In genomic region chrY:2935606-2936521, GRCh38 we compare ENCODE assay signal across 8 cellular contexts. TPM values are rescaled to one million over a fixed set of nuclear protein-coding genes. Genes with fewer than 3 reads are reported as not detected.
A peak's percentile ranks its signal among the peaks of the same experiment; 100 is the strongest.
DNase-seq lines count a peak whose midpoint lies in the region; ATAC-seq and TF ChIP-seq lines count a peak whose summit lies in the region.

No MANE protein-coding gene starts in this region.

- H2AFZ ChIP-seq in MM.1S (ENCODE audit: low read length): no peak overlapping the region

- peaks cover 30% of the 10 kb centered on the region for H3K4me1 Mint-ChIP-seq in activated CD8-positive, alpha-beta T cell treated with anti-CD3 and anti-CD28 coated beads for 36 hours (ENCODE audit: low read depth)

- H3F3A ChIP-seq in MM.1S (ENCODE audit: insufficient read depth, low read length): no peaks in the 10 kb centered on the region

- H3K36me3 ChIP-seq in cardiac muscle cell (no peaks in the 10 kb centered on the region), MM.1S (replicated peaks; ENCODE audit: insufficient read depth, low read length) (no peaks in the 10 kb centered on the region)

- H3K4me3 Mint-ChIP-seq in activated CD8-positive, alpha-beta T cell treated with anti-CD3 and anti-CD28 coated beads for 36 hours: peak overlapping the region; percentile 78

- peak; percentile 78 for ATAC-seq in GM19397 (IDR thresholded peaks at IDR 0.05; ENCODE audit: unreplicated experiment)
- peak; percentile 87 for ATAC-seq in activated CD8-positive, alpha-beta T cell treated with anti-CD3 and anti-CD28 coated beads for 36 hours
- ATAC-seq in left colon: no peak

- H3K9me3 ChIP-seq in cardiac muscle cell (ENCODE audit: low read depth): no peaks in the 10 kb centered on the region
- no peaks in the 10 kb centered on the region for H3K9me3 ChIP-seq in MM.1S (replicated peaks; ENCODE audit: insufficient read depth, low read length)

- no peaks in the 10 kb centered on the region for H3K9me3 Mint-ChIP-seq in activated CD8-positive, alpha-beta T cell treated with anti-CD3 and anti-CD28 coated beads for 36 hours

- H3K27ac Mint-ChIP-seq in activated CD8-positive, alpha-beta T cell treated with anti-CD3 and anti-CD28 coated beads for 36 hours: peak overlapping the region; percentile 97

- H3K27ac ChIP-seq in cardiac muscle cell (no peak overlapping the region), MM.1S (ENCODE audit: low read length) (no peak overlapping the region)

- H3K4me2 ChIP-seq in MM.1S (ENCODE audit: low read depth, low read length): no peak overlapping the region

- no peak overlapping the region for H3K9ac ChIP-seq in MM.1S (ENCODE audit: low read length)

- peak; percentile 55 for TF ChIP-seq CTCF in activated CD8-positive, alpha-beta T cell treated with anti-CD3 and anti-CD28 coated beads for 36 hours (IDR thresholded peaks at IDR 0.05)
- TF ChIP-seq CTCF in cardiac muscle cell (IDR thresholded peaks at IDR 0.05; ENCODE audit: low read depth, low read length): peak; percentile 67
- no peak for TF ChIP-seq CTCF in MM.1S (IDR thresholded peaks at IDR 0.05; ENCODE audit: low read length)

- no peaks in the 10 kb centered on the region for H3K9me2 ChIP-seq in MM.1S (replicated peaks; ENCODE audit: insufficient read depth, low read length)

- H3K27me3 Mint-ChIP-seq in activated CD8-positive, alpha-beta T cell treated with anti-CD3 and anti-CD28 coated beads for 36 hours: no peaks in the 10 kb centered on the region

- CTCF ChIA-PET in activated CD8-positive, alpha-beta T cell treated with anti-CD3 and anti-CD28 coated beads for 36 hours (lab: Charles Lee): interaction anchor here (1.1 to 1.9 kb wide), 4 partner anchors 11 to 70 kb away, joined by 3 to 11 read pairs (median 6); no protein-coding TSS in a partner anchor

- no peaks in the 10 kb centered on the region for H4K20me1 ChIP-seq in MM.1S (ENCODE audit: insufficient read depth, low read length)

- H3K4me3 ChIP-seq in cardiac muscle cell (no peak overlapping the region), MM.1S (ENCODE audit: low read length) (no peak overlapping the region)

- POLR2A ChIA-PET in activated CD8-positive, alpha-beta T cell treated with anti-CD3 and anti-CD28 coated beads for 36 hours (lab: Charles Lee): interaction anchor here (1.1 to 1.4 kb wide), 2 partner anchors 14 to 110 kb away, joined by 3 to 7 read pairs; no protein-coding TSS in a partner anchor

- peaks cover 21% of the 10 kb centered on the region for H3K36me3 Mint-ChIP-seq in activated CD8-positive, alpha-beta T cell treated with anti-CD3 and anti-CD28 coated beads for 36 hours (ENCODE audit: low read depth)

- no peaks in the 10 kb centered on the region for H3K79me2 ChIP-seq in MM.1S (ENCODE audit: low read length)

- DNase-seq in LHCN-M2 (ENCODE audit: low read depth) (peak; percentile 87), cardiac muscle cell (ENCODE audit: low read depth in 1 of 2, low spot score in 1 of 2) (peak in 1 of 2 donors; percentile 93), NCI-H2081 treated with DMSO at 0.1 percent for 48 hours (lab: John Stamatoyannopoulos, UW) (no peak), MM.1S (no peak), left colon (no peak)
- peak; percentile 89 for DNase-seq in activated CD8-positive, alpha-beta T cell treated with anti-CD3 and anti-CD28 coated beads for 36 hours
- DNase-seq in stimulated activated CD4-positive, alpha-beta T cell treated with anti-CD3 and anti-CD28 coated beads, Interleukin-4, amount 100 ng/mL, for 1 hour: peak; percentile 84

- intact Hi-C loops in activated CD8-positive, alpha-beta T cell treated with anti-CD3 and anti-CD28 coated beads for 36 hours (cut with micrococcal nuclease): loop anchor here (2.0 kb wide), 1 partner anchor 69 kb away; no protein-coding TSS in a partner anchor
- intact Hi-C loops in left colon (cut with DNase I, micrococcal nuclease): no loop called here

- H3K27me3 ChIP-seq in cardiac muscle cell (no peaks in the 10 kb centered on the region), MM.1S (replicated peaks; ENCODE audit: insufficient read depth, low read length) (no peaks in the 10 kb centered on the region)

- H3K4me1 ChIP-seq in cardiac muscle cell (ENCODE audit: low read depth): no peaks in the 10 kb centered on the region
- no peaks in the 10 kb centered on the region for H3K4me1 ChIP-seq in MM.1S (ENCODE audit: low read length)

RNA-seq across cellular contexts. Expression of gene ZFY, which starts 0.7 kb away (rescaled TPM):
- 15.2 and 15.4 TPM in 2 replicates for total RNA-seq in LHCN-M2 (2014; rRNA removed)
- 2.3 TPM for polyA plus RNA-seq in LHCN-M2 (2012)
- 10 to 100 TPM; 13.4 to 16.8 TPM for total RNA-seq in activated CD8-positive, alpha-beta T cell treated with anti-CD3 and anti-CD28 coated beads for 36 hours
- not detected in 2 replicates for total RNA-seq in cardiac muscle cell
- not detected in 2 replicates for polyA plus RNA-seq in cardiac muscle cell
- total RNA-seq in left colon: not detected

Comparison
In these comparisons a context has a peak if more than half of its experiments do, and no peak if none do; other contexts are left out.
1. DNase-seq: peak in LHCN-M2 (single experiment), activated CD8-positive, alpha-beta T cell treated with anti-CD3 and anti-CD28 coated beads for 36 hours (single experiment) and stimulated activated CD4-positive, alpha-beta T cell treated with anti-CD3 and anti-CD28 coated beads, Interleukin-4, amount 100 ng/mL, for 1 hour (single experiment); none in NCI-H2081 treated with DMSO at 0.1 percent for 48 hours (single experiment), MM.1S (single experiment) and left colon (0 of 2).